8 cellular contexts compared by ENCODE assay signal in the genomic region with DNA sequence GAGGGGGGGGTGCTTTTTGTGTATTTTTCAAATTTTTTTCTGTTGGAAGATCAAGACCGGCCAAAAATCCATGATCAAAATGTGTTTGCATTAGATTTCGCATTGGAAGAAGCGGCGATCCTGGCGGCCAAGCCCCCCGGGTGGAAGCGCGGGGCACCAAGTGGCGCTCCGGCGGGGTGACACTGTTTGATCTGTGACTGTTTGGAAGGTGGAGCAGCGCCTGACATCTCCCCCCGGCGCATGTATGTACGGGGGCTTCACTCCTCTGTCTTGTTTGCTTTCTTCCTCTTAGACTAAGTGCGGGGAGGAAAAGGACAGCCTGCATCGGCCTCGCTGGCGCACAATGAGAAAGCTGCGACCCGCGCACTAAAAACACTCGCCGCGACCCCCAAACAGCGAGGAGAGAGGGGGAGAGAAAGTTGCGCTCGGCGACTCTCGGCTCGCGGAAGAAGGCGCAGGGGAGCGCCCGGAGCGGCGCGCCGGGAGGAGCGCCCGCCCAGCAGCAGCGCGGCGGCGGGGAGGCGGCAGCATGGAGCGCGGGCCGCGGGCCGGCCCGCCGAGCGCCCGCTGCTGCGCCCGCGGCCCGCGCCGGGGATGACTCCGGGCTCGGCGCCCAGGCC. TPM values are rescaled to one million over a fixed set of nuclear protein-coding genes. Genes with fewer than 3 reads are reported as not detected.
DNase-seq lines count a peak whose midpoint lies in the region; ATAC-seq, FAIRE-seq and TF ChIP-seq lines count a peak whose summit lies in the region.

No MANE protein-coding gene starts in this region.

- no peak for TF ChIP-seq POLR2A in GM12891 (IDR thresholded peaks at IDR 0.05; ENCODE audit: low read depth, low read length)

- H3K36me3 ChIP-seq in SJSA1 (peaks cover 6% of the 10 kb centered on the region; the same call in 1 of the 2 replicates), mucosa of descending colon (ENCODE audit: low read depth) (no peaks in the 10 kb centered on the region)

- H3K27ac ChIP-seq in SJSA1 = 0 out of 2 replicates have a peak overlapping the region, but pooled peaks have one; percentile 22

- TF ChIP-seq CTCF in mucosa of descending colon (IDR thresholded peaks at IDR 0.05) = no peak

- intact Hi-C loops in mucosa of descending colon (cut with DNase I, micrococcal nuclease) = no loop called here

- no peaks in the 10 kb centered on the region for H3K27me3 ChIP-seq in SJSA1 (replicated peaks)

- H3K9me3 ChIP-seq in SJSA1 (replicated peaks) (no peaks in the 10 kb centered on the region), mucosa of descending colon (no peaks in the 10 kb centered on the region)

- no peak for ATAC-seq in mucosa of descending colon
- ATAC-seq in HG02623 (IDR thresholded peaks at IDR 0.05; ENCODE audit: unreplicated experiment) = no peak

- no peak for FAIRE-seq in GM12891 (lab: Jason Lieb, UNC)
- FAIRE-seq in HTR-8/SVneo (lab: Jason Lieb, UNC) = no peak

- H3K4me1 ChIP-seq in SJSA1 (replicated peaks) = peaks cover 39% of the 10 kb centered on the region
- H3K4me1 ChIP-seq in mucosa of descending colon (ENCODE audit: low read depth) = peaks cover 50% of the 10 kb centered on the region

- DNase-seq in AG08396 (ENCODE audit: low spot score) (peak; percentile 65), GM19240 (ENCODE audit: insufficient read length, low spot score) (peak; percentile 21), SJSA1 (ENCODE audit: low read depth in 1 of 2, low spot score in 2 of 2) (peak in 1 of 2 experiments; percentile 60), cerebellar cortex (ENCODE audit: low spot score) (peak; percentile 19), mucosa of descending colon (peak in 2 of 3 donors; percentile 57 to 65), GM12891 (ENCODE audit: insufficient read length, low spot score) (no peak), HTR-8/SVneo (ENCODE audit: insufficient read length, low spot score) (no peak)

- peak overlapping the region; percentile 95 for H3K4me3 ChIP-seq in SJSA1
- peak overlapping the region; percentile 48 for H3K4me3 ChIP-seq in mucosa of descending colon

TF ChIP-seq in GM12891, 5 proteins besides CTCF, POLR2A, EP300 and RAD21:
- TF ChIP-seq POLR2AphosphoS5 (IDR thresholded peaks at IDR 0.05; ENCODE audit: low read depth, low read length) (no peak), POU2F2 (IDR thresholded peaks at IDR 0.05; ENCODE audit: low read depth, low read length) (no peak), TAF1 (IDR thresholded peaks at IDR 0.05; ENCODE audit: low read depth, low read length) (no peak), PAX5 (IDR thresholded peaks at IDR 0.05; ENCODE audit: insufficient read depth, low read length, severe bottlenecking) (no peak), SPI1 (IDR thresholded peaks at IDR 0.05; ENCODE audit: low read depth, low read length) (no peak)

RNA-seq across cellular contexts. Expression of a gene that starts 0.5 kb away (rescaled TPM):
- total RNA-seq in SJSA1 (2014; rRNA removed; shearing (Covaris generic)) = 8.1 and 12.4 TPM in 2 replicates
- 10 to 100 TPM; 22.7 to 66.6 (median 36.9) TPM for total RNA-seq in mucosa of descending colon
- polyA plus RNA-seq in GM12891 (2012; ENCODE audit: low read depth, missing spikeins) = 3.3 TPM

RNA-seq across cellular contexts. Expression of a gene that starts 2.2 kb away (rescaled TPM):
- total RNA-seq in SJSA1 (2014; rRNA removed; shearing (Covaris generic)) = 16.2 and 17.4 TPM in 2 replicates
- 10 to 100 TPM; 47.6 to 61.4 (median 57.1) TPM for total RNA-seq in mucosa of descending colon
- 23.2 TPM for polyA plus RNA-seq in GM12891 (2012; ENCODE audit: low read depth, missing spikeins)

Comparison
In these comparisons a context has a peak if more than half of its experiments do, and no peak if none do; other contexts are left out.
1. DNase-seq: peak in AG08396 (single experiment), GM19240 (single experiment), cerebellar cortex (single experiment) and mucosa of descending colon (2 of 3); none in GM12891 (single experiment) and HTR-8/SVneo (single experiment).